In genomic region chr20:46104262-46104661, GRCh38 we compare ENCODE assay signal across 3 cellular contexts.
TF ChIP-seq lines count a peak whose summit lies in the region.

No MANE protein-coding gene starts in this region.

TF ChIP-seq in SK-N-SH treated with all-trans-retinoic acid at 6 μM for 48 hours, 23 proteins besides CTCF, POLR2A, EP300 and RAD21:
- no peak for TF ChIP-seq OSR1 (CRISPR knock-in tag; IDR thresholded peaks at IDR 0.05)
- 0 out of 2 replicates have a peak, but pooled peaks have one; percentile 53 for TF ChIP-seq ZNF565 (CRISPR knock-in tag; conservative IDR thresholded peaks at IDR 0.05; ENCODE audit: low read depth)
- TF ChIP-seq CSDC2 (CRISPR knock-in tag; IDR thresholded peaks at IDR 0.05): no peak

TF ChIP-seq in SK-N-SH, 30 proteins besides CTCF, POLR2A, EP300 and RAD21:
- TF ChIP-seq IRF3 (IDR thresholded peaks at IDR 0.05; ENCODE audit: low read depth, low read length): no peak
- TF ChIP-seq TEAD4 (IDR thresholded peaks at IDR 0.05; ENCODE audit: borderline replicate concordance, insufficient read depth): no peak
- TF ChIP-seq MAX (IDR thresholded peaks at IDR 0.05; ENCODE audit: low read depth): no peak
- TF ChIP-seq TAF1 (IDR thresholded peaks at IDR 0.05; ENCODE audit: borderline replicate concordance, low read depth, low read length): no peak
- no peak for TF ChIP-seq SIN3A (IDR thresholded peaks at IDR 0.05; ENCODE audit: borderline replicate concordance, low read depth, low read length)
- no peak for TF ChIP-seq GATA2 (CRISPR knock-in tag; IDR thresholded peaks at IDR 0.05)
- no peak for TF ChIP-seq EZH2phosphoT487 (IDR thresholded peaks at IDR 0.05; ENCODE audit: borderline replicate concordance, low read depth)
- no peak for TF ChIP-seq FOXM1 (IDR thresholded peaks at IDR 0.05; ENCODE audit: low read depth)
- TF ChIP-seq USF1 (IDR thresholded peaks at IDR 0.05; ENCODE audit: borderline replicate concordance, low read depth): no peak
- TF ChIP-seq, protein P1, sequence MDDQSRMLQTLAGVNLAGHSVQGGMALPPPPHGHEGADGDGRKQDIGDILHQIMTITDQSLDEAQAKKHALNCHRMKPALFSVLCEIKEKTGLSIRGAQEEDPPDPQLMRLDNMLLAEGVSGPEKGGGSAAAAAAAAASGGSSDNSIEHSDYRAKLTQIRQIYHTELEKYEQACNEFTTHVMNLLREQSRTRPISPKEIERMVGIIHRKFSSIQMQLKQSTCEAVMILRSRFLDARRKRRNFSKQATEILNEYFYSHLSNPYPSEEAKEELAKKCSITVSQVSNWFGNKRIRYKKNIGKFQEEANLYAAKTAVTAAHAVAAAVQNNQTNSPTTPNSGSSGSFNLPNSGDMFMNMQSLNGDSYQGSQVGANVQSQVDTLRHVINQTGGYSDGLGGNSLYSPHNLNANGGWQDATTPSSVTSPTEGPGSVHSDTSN (IDR thresholded peaks at IDR 0.05): no peak
- TF ChIP-seq ZBTB33 (IDR thresholded peaks at IDR 0.05; ENCODE audit: borderline replicate concordance, low read depth): no peak
- no peak for TF ChIP-seq POLR2AphosphoS5 (IDR thresholded peaks at IDR 0.05; ENCODE audit: low read depth, low read length)
- TF ChIP-seq CHD2 (IDR thresholded peaks at IDR 0.05; ENCODE audit: low read length, partially characterized antibody): no peak
- TF ChIP-seq NRF1 (IDR thresholded peaks at IDR 0.05; ENCODE audit: low read depth, low read length): no peak
- no peak for TF ChIP-seq YY1 (IDR thresholded peaks at IDR 0.05; ENCODE audit: low read depth)
- TF ChIP-seq FOSL2 (IDR thresholded peaks at IDR 0.05; ENCODE audit: borderline replicate concordance, low read depth): no peak
- TF ChIP-seq ELF1 (IDR thresholded peaks at IDR 0.05): no peak

TF ChIP-seq in HepG2, 621 proteins besides CTCF, POLR2A, EP300 and RAD21:
- TF ChIP-seq GRHL1 (CRISPR knock-in tag; conservative IDR thresholded peaks at IDR 0.05): no peak
- no peak for TF ChIP-seq MYNN (CRISPR knock-in tag; IDR thresholded peaks at IDR 0.05; ENCODE audit: low read depth)
- no peak for TF ChIP-seq ZNF576 (CRISPR knock-in tag; IDR thresholded peaks at IDR 0.05)
- TF ChIP-seq, protein P2, sequence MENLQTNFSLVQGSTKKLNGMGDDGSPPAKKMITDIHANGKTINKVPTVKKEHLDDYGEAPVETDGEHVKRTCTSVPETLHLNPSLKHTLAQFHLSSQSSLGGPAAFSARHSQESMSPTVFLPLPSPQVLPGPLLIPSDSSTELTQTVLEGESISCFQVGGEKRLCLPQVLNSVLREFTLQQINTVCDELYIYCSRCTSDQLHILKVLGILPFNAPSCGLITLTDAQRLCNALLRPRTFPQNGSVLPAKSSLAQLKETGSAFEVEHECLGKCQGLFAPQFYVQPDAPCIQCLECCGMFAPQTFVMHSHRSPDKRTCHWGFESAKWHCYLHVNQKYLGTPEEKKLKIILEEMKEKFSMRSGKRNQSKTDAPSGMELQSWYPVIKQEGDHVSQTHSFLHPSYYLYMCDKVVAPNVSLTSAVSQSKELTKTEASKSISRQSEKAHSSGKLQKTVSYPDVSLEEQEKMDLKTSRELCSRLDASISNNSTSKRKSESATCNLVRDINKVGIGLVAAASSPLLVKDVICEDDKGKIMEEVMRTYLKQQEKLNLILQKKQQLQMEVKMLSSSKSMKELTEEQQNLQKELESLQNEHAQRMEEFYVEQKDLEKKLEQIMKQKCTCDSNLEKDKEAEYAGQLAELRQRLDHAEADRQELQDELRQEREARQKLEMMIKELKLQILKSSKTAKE (CRISPR knock-in tag; IDR thresholded peaks at IDR 0.05; ENCODE audit: borderline replicate concordance): no peak
- no peak for TF ChIP-seq MXI1 (IDR thresholded peaks at IDR 0.05; ENCODE audit: borderline replicate concordance, low read depth, low read length)
- no peak for TF ChIP-seq ZNF670 (CRISPR knock-in tag; IDR thresholded peaks at IDR 0.05; ENCODE audit: borderline replicate concordance)
- TF ChIP-seq KAT8 (CRISPR knock-in tag; IDR thresholded peaks at IDR 0.05): no peak
- TF ChIP-seq HOXA9 (CRISPR knock-in tag; IDR thresholded peaks at IDR 0.05; ENCODE audit: borderline replicate concordance): no peak
- peak; percentile 37 for TF ChIP-seq YY1 (IDR thresholded peaks at IDR 0.05; ENCODE audit: insufficient read depth, insufficient replicate concordance, low read depth, low read length)
- 0 out of 2 replicates have a peak, but pooled peaks have one; percentile 37 for TF ChIP-seq SMARCC2 (IDR thresholded peaks at IDR 0.05)
- TF ChIP-seq HNF1B (CRISPR knock-in tag; IDR thresholded peaks at IDR 0.05): no peak
- no peak for TF ChIP-seq SOX5 (CRISPR knock-in tag; IDR thresholded peaks at IDR 0.05; ENCODE audit: borderline replicate concordance)
- no peak for TF ChIP-seq HCFC1 (IDR thresholded peaks at IDR 0.05; ENCODE audit: low read depth, low read length)
- TF ChIP-seq, protein P3, sequence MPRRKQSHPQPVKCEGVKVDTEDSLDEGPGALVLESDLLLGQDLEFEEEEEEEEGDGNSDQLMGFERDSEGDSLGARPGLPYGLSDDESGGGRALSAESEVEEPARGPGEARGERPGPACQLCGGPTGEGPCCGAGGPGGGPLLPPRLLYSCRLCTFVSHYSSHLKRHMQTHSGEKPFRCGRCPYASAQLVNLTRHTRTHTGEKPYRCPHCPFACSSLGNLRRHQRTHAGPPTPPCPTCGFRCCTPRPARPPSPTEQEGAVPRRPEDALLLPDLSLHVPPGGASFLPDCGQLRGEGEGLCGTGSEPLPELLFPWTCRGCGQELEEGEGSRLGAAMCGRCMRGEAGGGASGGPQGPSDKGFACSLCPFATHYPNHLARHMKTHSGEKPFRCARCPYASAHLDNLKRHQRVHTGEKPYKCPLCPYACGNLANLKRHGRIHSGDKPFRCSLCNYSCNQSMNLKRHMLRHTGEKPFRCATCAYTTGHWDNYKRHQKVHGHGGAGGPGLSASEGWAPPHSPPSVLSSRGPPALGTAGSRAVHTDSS (CRISPR knock-in tag; conservative IDR thresholded peaks at IDR 0.05): no peak
- no peak for TF ChIP-seq ZFP41 (CRISPR knock-in tag; IDR thresholded peaks at IDR 0.05; ENCODE audit: borderline replicate concordance)
- TF ChIP-seq ZSCAN25 (CRISPR knock-in tag; IDR thresholded peaks at IDR 0.05): no peak
- no peak for TF ChIP-seq MEIS1 (CRISPR knock-in tag; IDR thresholded peaks at IDR 0.05; ENCODE audit: borderline replicate concordance)
TF ChIP-seq in HepG2: peak in this region for 2.
